18 cellular contexts compared by ENCODE assay signal in genomic region chr12:103205906-103206305, GRCh38.
DNase-seq lines count a peak whose midpoint lies in the region; TF ChIP-seq lines count a peak whose summit lies in the region.
"Had no signal": no experiment of that assay in that cellular context is flagged by ENCODE, and none has a peak within 500 bp of the region (broad histone marks: within the 10 kb centered on the region; RNA-seq: fewer than 3 reads in every experiment).

No MANE protein-coding gene starts in this region.

- H4K20me1 ChIP-seq in mammary epithelial cell (ENCODE audit: insufficient read depth, low read length), result no peaks in the 10 kb centered on the region

- dilution Hi-C loops in mammary epithelial cell (cut with HindIII; ENCODE audit: low sequenced_read_pairs), result no loop called here

- no peak overlapping the region for H4K91ac ChIP-seq in neuronal stem cell (ENCODE audit: low read depth, low read length, poor library complexity)

- H3K27ac ChIP-seq in mammary epithelial cell (ENCODE audit: insufficient read depth, low read depth, low read length) (no peak overlapping the region), neuronal stem cell (replicated peaks; ENCODE audit: low read length) (no peak overlapping the region), endodermal cell (ENCODE audit: low read depth, low read length) (no peak overlapping the region)
- H3K27ac ChIP-seq: 22Rv1, A549, C4-2B, GM23248 had no signal

- no peaks in the 10 kb centered on the region for H3K36me3 Mint-ChIP-seq in endodermal cell (ENCODE audit: low read depth)
- H3K36me3 Mint-ChIP-seq: CD4-positive, alpha-beta memory T cell had no signal

- in situ Hi-C loops in mammary epithelial cell (cut with MboI; ENCODE audit: low sequenced_read_pairs in 2 of 2), result no loop called here

- BruUV-seq in mammary epithelial cell (replicated peaks; lab: Mats Ljungman, UMichigan), result no TSS peak

- no peaks in the 10 kb centered on the region for H3K4me1 ChIP-seq in mammary epithelial cell (ENCODE audit: insufficient read depth, low read length)
- peaks cover 0 to 5% of the 10 kb centered on the region in 2 donors for H3K4me1 ChIP-seq in neuronal stem cell (ENCODE audit: control insufficient read depth in 2 of 2, insufficient read depth in 1 of 2, low read depth in 1 of 2, low read length in 2 of 2)
- no peaks in the 10 kb centered on the region for H3K4me1 ChIP-seq in endodermal cell (ENCODE audit: control insufficient read depth, insufficient read depth, low read length)
- H3K4me1 ChIP-seq: A549 had no signal

- H2BK120ac ChIP-seq in neuronal stem cell (ENCODE audit: low read depth, low read length), result no peak overlapping the region

- H3K36me3 ChIP-seq in mammary epithelial cell (ENCODE audit: insufficient read depth, low read length) (no peaks in the 10 kb centered on the region), neuronal stem cell (replicated peaks in 1 of 2; ENCODE audit: control insufficient read depth in 2 of 2, insufficient read depth in 2 of 2, low read length in 2 of 2) (peaks cover 0 to 2% of the 10 kb centered on the region in 2 donors), endodermal cell (ENCODE audit: control insufficient read depth, insufficient read depth, low read length) (no peaks in the 10 kb centered on the region)

- no peak overlapping the region for H3K4me3 Mint-ChIP-seq in endodermal cell
- H3K4me3 Mint-ChIP-seq: CD4-positive, alpha-beta memory T cell had no signal

- DNase-seq in DMS 273 (lab: John Stamatoyannopoulos, UW; ENCODE audit: unreplicated experiment), result peak; percentile 28
- DNase-seq in DMS 273 treated with DMSO at 0.1 percent for 48 hours (lab: John Stamatoyannopoulos, UW), result no peak
- DNase-seq in NCI-H774 (lab: John Stamatoyannopoulos, UW), result peak; percentile 68
- DNase-seq in mammary epithelial cell, result peak; percentile 0
- no peak for DNase-seq in neuronal stem cell (ENCODE audit: low spot score)
- no peak for DNase-seq in endodermal cell
- DNase-seq in NCI-H1694 treated with DMSO at 0.1 percent for 48 hours (lab: John Stamatoyannopoulos, UW), result no peak
- DNase-seq: AML-193; CD4-positive, alpha-beta memory T cell; DMS79; GDM1; GM23248; H7; IMR-90 had no signal

- H3K18ac ChIP-seq in neuronal stem cell (ENCODE audit: low read length), result no peak overlapping the region

- H3K9me3 Mint-ChIP-seq in endodermal cell, result peaks cover 2% of the 10 kb centered on the region

- no peak overlapping the region for H3K4me3 ChIP-seq in mammary epithelial cell (replicated peaks in 1 of 3; ENCODE audit: insufficient read depth in 1 of 3, low read depth in 2 of 3, low read length in 3 of 3)
- H3K4me3 ChIP-seq in neuronal stem cell (ENCODE audit: low read length in 2 of 2), result no peak overlapping the region
- H3K4me3 ChIP-seq in endodermal cell (ENCODE audit: low read length), result no peak overlapping the region
- H3K4me3 ChIP-seq: A549, GM23248, K562 had no signal

- H3K79me2 ChIP-seq in mammary epithelial cell (ENCODE audit: insufficient read depth, low read length), result no peaks in the 10 kb centered on the region

- no peak overlapping the region for H3K9ac ChIP-seq in mammary epithelial cell (ENCODE audit: insufficient read depth, low read length)
- peak overlapping the region; percentile 45 for H3K9ac ChIP-seq in neuronal stem cell (ENCODE audit: low read depth, low read length, poor library complexity)
- no peak overlapping the region for H3K9ac ChIP-seq in endodermal cell (ENCODE audit: extremely low read depth, low read length, poor library complexity, severe bottlenecking)
- H3K9ac ChIP-seq: GM23248 had no signal

- no peaks in the 10 kb centered on the region for H3K4me1 Mint-ChIP-seq in endodermal cell
- H3K4me1 Mint-ChIP-seq: CD4-positive, alpha-beta memory T cell had no signal

- no peaks in the 10 kb centered on the region for H3K9me3 ChIP-seq in mammary epithelial cell (replicated peaks; ENCODE audit: insufficient read depth, low read length)
- peaks cover 0 to 8% of the 10 kb centered on the region in 2 donors for H3K9me3 ChIP-seq in neuronal stem cell (replicated peaks in 1 of 2; ENCODE audit: control insufficient read depth in 2 of 2, insufficient read depth in 1 of 2, low read depth in 1 of 2, low read length in 2 of 2)
- no peaks in the 10 kb centered on the region for H3K9me3 ChIP-seq in endodermal cell (ENCODE audit: control insufficient read depth, low read length)
- H3K9me3 ChIP-seq: A549 had no signal

- no peaks in the 10 kb centered on the region for H3K79me1 ChIP-seq in neuronal stem cell (ENCODE audit: low read depth, low read length)

- no peak overlapping the region for H2BK5ac ChIP-seq in neuronal stem cell (ENCODE audit: low read length)

- intact Hi-C loops in mammary epithelial cell (cut with micrococcal nuclease), result no loop called here

- no peak for TF ChIP-seq CTCF in mammary epithelial cell (conservative IDR thresholded peaks at IDR 0.05 in 1 of 2, IDR thresholded peaks at IDR 0.05 in 1 of 2; ENCODE audit: extremely low read depth in 1 of 2, insufficient read depth in 1 of 2, low read depth in 1 of 2, low read length in 2 of 2)
- no peak for TF ChIP-seq CTCF in endodermal cell (conservative IDR thresholded peaks at IDR 0.05)

- no peak overlapping the region for H2BK12ac ChIP-seq in neuronal stem cell (ENCODE audit: low read length)

- CTCF ChIA-PET in mammary epithelial cell (lab: Charles Lee; ENCODE audit: low non-redundant PET), result no interaction called here

- no peak overlapping the region for H3K27ac Mint-ChIP-seq in endodermal cell
- H3K27ac Mint-ChIP-seq: CD4-positive, alpha-beta memory T cell had no signal

- H3K14ac ChIP-seq in neuronal stem cell (ENCODE audit: low read length), result no peak overlapping the region

- no peak overlapping the region for H2AK5ac ChIP-seq in neuronal stem cell (ENCODE audit: low read depth, low read length)

- H3K4me2 ChIP-seq in mammary epithelial cell (ENCODE audit: insufficient read depth, low read depth, low read length) (no peak overlapping the region), neuronal stem cell (ENCODE audit: insufficient read depth, low read length, poor library complexity, severe bottlenecking) (no peak overlapping the region)
- H3K4me2 ChIP-seq: A549 had no signal

- H2AFZ ChIP-seq in mammary epithelial cell (ENCODE audit: low read depth, low read length) (no peak overlapping the region), neuronal stem cell (ENCODE audit: low read length) (no peak overlapping the region)
- H2AFZ ChIP-seq: GM23248 had no signal

- H3K27me3 ChIP-seq in mammary epithelial cell (ENCODE audit: insufficient read depth, low read length) (no peaks in the 10 kb centered on the region), neuronal stem cell (ENCODE audit: control insufficient read depth in 3 of 3, insufficient read depth in 3 of 3, low read depth in 1 of 3, low read length in 3 of 3) (no peaks in the 10 kb centered on the region), endodermal cell (ENCODE audit: control insufficient read depth, insufficient read depth, low read length, poor library complexity, severe bottlenecking) (no peaks in the 10 kb centered on the region)

- no peak overlapping the region for H4K8ac ChIP-seq in neuronal stem cell (ENCODE audit: low read depth, low read length)

- H3K27me3 Mint-ChIP-seq in endodermal cell (ENCODE audit: insufficient read depth), result no peaks in the 10 kb centered on the region
- H3K27me3 Mint-ChIP-seq: CD4-positive, alpha-beta memory T cell had no signal

- H3K23ac ChIP-seq in neuronal stem cell (ENCODE audit: low read depth, low read length, poor library complexity), result no peak overlapping the region

- H3K4ac ChIP-seq in neuronal stem cell (ENCODE audit: low read length), result no peak overlapping the region

- WGBS in mammary epithelial cell (ENCODE audit: low coverage, missing lambda C conversion rate), result 37% methylated on average over 3 of the region's 3 CpGs
- WGBS in neuronal stem cell (ENCODE audit: extremely low coverage in 2 of 2, insufficient read length in 2 of 2, insufficient replicate concordance in 1 of 2), 2 donors, result no CpG with 5 or more reads among the region's 3 CpGs
- 85 to 100% methylated on average over 1 to 3 of the region's 3 CpGs for WGBS in endodermal cell (ENCODE audit: insufficient coverage in 1 of 2, insufficient read length in 1 of 2), 2 experiments

- no peak overlapping the region for H2BK15ac ChIP-seq in neuronal stem cell (ENCODE audit: low read length)

Comparison
In these comparisons a context has a peak if more than half of its experiments do, and no peak if none do; other contexts are left out.
1. DNase-seq: peak in DMS 273 (single experiment), NCI-H774 (single experiment) and mammary epithelial cell (single experiment); none in DMS 273 treated with DMSO at 0.1 percent for 48 hours (single experiment), neuronal stem cell (single experiment), endodermal cell (single experiment) and NCI-H1694 treated with DMSO at 0.1 percent for 48 hours (single experiment).